7 cellular contexts compared by ENCODE assay signal in genomic region chr16:87461466-87461975, GRCh38. TPM values are rescaled to one million over a fixed set of nuclear protein-coding genes. Genes with fewer than 3 reads are reported as not detected.
DNase-seq lines count a peak whose midpoint lies in the region; ATAC-seq and TF ChIP-seq lines count a peak whose summit lies in the region.

No MANE protein-coding gene starts in this region.

- H3K36me3 Mint-ChIP-seq in nephron progenitor cell (ENCODE audit: low read depth), result peaks cover 29% of the 10 kb centered on the region

- H3K4me1 ChIP-seq in SJCRH30, result peaks cover 40% of the 10 kb centered on the region
- peaks cover 65 to 80% (median 76%) of the 10 kb centered on the region in 4 donors for H3K4me1 ChIP-seq in esophagus muscularis mucosa

- TF ChIP-seq EP300 in esophagus muscularis mucosa (IDR thresholded peaks at IDR 0.05), result no peak

- 0 out of 2 replicates have a peak, but pooled peaks cover 2% of the 10 kb centered on the region for H3K36me3 ChIP-seq in SJCRH30
- peaks cover 16 to 32% (median 20%) of the 10 kb centered on the region in 4 donors for H3K36me3 ChIP-seq in esophagus muscularis mucosa

- intact Hi-C loops in esophagus muscularis mucosa (cut with DNase I), result no loop called here

- no peaks in the 10 kb centered on the region for H3K9me3 ChIP-seq in SJCRH30 (replicated peaks)
- H3K9me3 ChIP-seq in esophagus muscularis mucosa, result no peaks in the 10 kb centered on the region

- 42% methylated on average over 9 of the region's 9 CpGs for WGBS in esophagus muscularis mucosa

- TF ChIP-seq POLR2A in esophagus muscularis mucosa (IDR thresholded peaks at IDR 0.05; ENCODE audit: low read depth), result no peak

- peaks cover 54% of the 10 kb centered on the region for H3K4me1 Mint-ChIP-seq in nephron progenitor cell

- H3K4me3 Mint-ChIP-seq in nephron progenitor cell, result no peak overlapping the region

- H3K27me3 ChIP-seq in SJCRH30 (no peaks in the 10 kb centered on the region), esophagus muscularis mucosa (no peaks in the 10 kb centered on the region)

- peak; percentile 56 to 62 for DNase-seq in SJCRH30
- peak; percentile 93 for DNase-seq in esophagus muscularis mucosa (ENCODE audit: extremely low spot score)
- DNase-seq in nephron progenitor cell, result peak; percentile 75
- no peak for DNase-seq in NOMO-1 (lab: John Stamatoyannopoulos, UW; ENCODE audit: unreplicated experiment in 2 of 2)

- H3K27ac Mint-ChIP-seq in nephron progenitor cell, result no peak overlapping the region

- H3K4me3 ChIP-seq in SJCRH30 (no peak overlapping the region), esophagus muscularis mucosa (peak overlapping the region in 3 of 4 donors; percentile 21 to 31 (median 27))

- no peak for ATAC-seq in GM19455 (IDR thresholded peaks at IDR 0.05; ENCODE audit: unreplicated experiment)

- H3K27ac ChIP-seq in SJCRH30, result peak overlapping the region; percentile 15; the same call in 1 of the 2 replicates
- peak overlapping the region; percentile 41 to 93 (median 58) for H3K27ac ChIP-seq in esophagus muscularis mucosa (replicated peaks in 1 of 4)

- TF ChIP-seq CTCF in GM12874 (IDR thresholded peaks at IDR 0.05; ENCODE audit: insufficient read depth, low read depth, low read length) (peak; percentile 67), LNCAP (IDR thresholded peaks at IDR 0.05) (peak; percentile 69), esophagus muscularis mucosa (IDR thresholded peaks at IDR 0.05) (peak; percentile 13 to 26 (median 18)), nephron progenitor cell (IDR thresholded peaks at IDR 0.05) (peak; percentile 41)

- H3K9me3 Mint-ChIP-seq in nephron progenitor cell, result no peaks in the 10 kb centered on the region

- peaks cover 8% of the 10 kb centered on the region for H3K27me3 Mint-ChIP-seq in nephron progenitor cell (ENCODE audit: low read depth, poor library complexity)

RNA-seq across cellular contexts. Expression of gene ZCCHC14, which starts 31.3 kb away (rescaled TPM):
- total RNA-seq in SJCRH30 (2014; rRNA removed; shearing (Covaris generic)), result 5.9 and 7.5 TPM in 2 replicates
- total RNA-seq in esophagus muscularis mucosa, result 10 to 100 TPM; 12.9 to 24.7 (median 18.6) TPM

Comparison
In these comparisons a context has a peak if more than half of its experiments do, and no peak if none do; other contexts are left out.
1. CTCF ChIP-seq: peak in every context shown above with its lines; median percentile 69 in LNCAP; 67 in GM12874; 41 in nephron progenitor cell; 18 in esophagus muscularis mucosa.
2. DNase-seq: peak in SJCRH30 (2 of 2), esophagus muscularis mucosa (single experiment) and nephron progenitor cell (single experiment); none in NOMO-1 (0 of 2).